Comparison of ENCODE assay signal across 8 cellular contexts in genomic region chr10:45602836-45603235, GRCh38.
"Had no signal": no experiment of that assay in that cellular context is flagged by ENCODE, and none has a peak within 500 bp of the region (broad histone marks: within the 10 kb centered on the region; RNA-seq: fewer than 3 reads in every experiment).

No MANE protein-coding gene starts in this region.

- H2AFZ ChIP-seq: GM23248, GM23338 had no signal

- H3K36me3 ChIP-seq: HAP-1 had no signal

- H3K27ac ChIP-seq: GM23248 had no signal

- H3K4me3 Mint-ChIP-seq: GM23338, H9, HFFc6 had no signal

- H3K27ac Mint-ChIP-seq: GM23338, H9, HFFc6 had no signal

- H3K4me2 ChIP-seq: GM23338 had no signal

- DNase-seq: GOT3, H7, H9 had no signal

- H3K4me1 ChIP-seq: HAP-1 had no signal

- H3K9me3 ChIP-seq: HAP-1 had no signal

- H3K9ac ChIP-seq: GM23248 had no signal

- ATAC-seq: GM23338, HCT116 had no signal

- H3K4me3 ChIP-seq: GM23248, GM23338, HAP-1 had no signal
